Comparison of ENCODE assay signal across 1 cellular context in the genomic region with DNA sequence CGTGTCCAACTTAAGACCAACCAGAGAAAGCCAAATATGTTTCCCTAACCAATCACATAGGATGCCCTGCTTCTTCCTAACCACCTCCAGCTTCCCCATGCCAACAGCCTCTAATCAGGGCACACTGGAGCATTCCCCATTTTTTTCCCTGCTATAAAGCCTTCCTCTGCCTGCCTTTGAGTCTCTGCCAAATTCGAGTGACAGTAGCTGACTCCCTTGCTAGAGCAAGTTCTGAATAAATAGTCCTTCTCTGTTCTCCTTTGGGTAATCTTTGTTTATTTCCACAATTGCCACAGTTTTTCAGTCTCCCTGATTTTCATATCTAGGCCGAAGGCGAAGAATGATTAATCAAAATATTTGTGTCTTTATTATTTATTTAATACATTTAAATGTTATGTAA.
TF ChIP-seq lines count a peak whose summit lies in the region.

No MANE protein-coding gene starts in this region.

TF ChIP-seq in H1, 55 proteins besides CTCF, POLR2A, EP300 and RAD21:
- no peak for TF ChIP-seq RFX5 (IDR thresholded peaks at IDR 0.05; ENCODE audit: borderline replicate concordance, low read depth, low read length)
- no peak for TF ChIP-seq CEBPB (IDR thresholded peaks at IDR 0.05; ENCODE audit: low read depth, low read length)
- TF ChIP-seq, protein P1, sequence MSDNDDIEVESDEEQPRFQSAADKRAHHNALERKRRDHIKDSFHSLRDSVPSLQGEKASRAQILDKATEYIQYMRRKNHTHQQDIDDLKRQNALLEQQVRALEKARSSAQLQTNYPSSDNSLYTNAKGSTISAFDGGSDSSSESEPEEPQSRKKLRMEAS (IDR thresholded peaks at IDR 0.05) = no peak
- TF ChIP-seq SIN3A (conservative IDR thresholded peaks at IDR 0.05 in 1 of 2, IDR thresholded peaks at IDR 0.05 in 1 of 2; ENCODE audit: low read depth in 1 of 2, low read length in 2 of 2) = no peak
- TF ChIP-seq, protein P2, sequence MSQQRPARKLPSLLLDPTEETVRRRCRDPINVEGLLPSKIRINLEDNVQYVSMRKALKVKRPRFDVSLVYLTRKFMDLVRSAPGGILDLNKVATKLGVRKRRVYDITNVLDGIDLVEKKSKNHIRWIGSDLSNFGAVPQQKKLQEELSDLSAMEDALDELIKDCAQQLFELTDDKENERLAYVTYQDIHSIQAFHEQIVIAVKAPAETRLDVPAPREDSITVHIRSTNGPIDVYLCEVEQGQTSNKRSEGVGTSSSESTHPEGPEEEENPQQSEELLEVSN (IDR thresholded peaks at IDR 0.05) = no peak
- TF ChIP-seq HDAC6 (IDR thresholded peaks at IDR 0.05; ENCODE audit: low read depth, low read length) = no peak
- TF ChIP-seq SP2 (IDR thresholded peaks at IDR 0.05; ENCODE audit: low read length) = no peak
- no peak for TF ChIP-seq POU5F1 (IDR thresholded peaks at IDR 0.05; ENCODE audit: low read depth, low read length)
- TF ChIP-seq BACH1 (IDR thresholded peaks at IDR 0.05; ENCODE audit: low read length) = no peak
- TF ChIP-seq CREB1 (IDR thresholded peaks at IDR 0.05) = no peak
- no peak for TF ChIP-seq SRF (IDR thresholded peaks at IDR 0.05; ENCODE audit: low read depth, low read length)
- no peak for TF ChIP-seq EGR1 (IDR thresholded peaks at IDR 0.05; ENCODE audit: borderline replicate concordance, low read depth, low read length)
- TF ChIP-seq POLR2AphosphoS5 (IDR thresholded peaks at IDR 0.05; ENCODE audit: low read depth, low read length) = no peak
- no peak for TF ChIP-seq KDM4A (IDR thresholded peaks at IDR 0.05; ENCODE audit: low read depth, low read length, severe bottlenecking)
- TF ChIP-seq, protein P3, sequence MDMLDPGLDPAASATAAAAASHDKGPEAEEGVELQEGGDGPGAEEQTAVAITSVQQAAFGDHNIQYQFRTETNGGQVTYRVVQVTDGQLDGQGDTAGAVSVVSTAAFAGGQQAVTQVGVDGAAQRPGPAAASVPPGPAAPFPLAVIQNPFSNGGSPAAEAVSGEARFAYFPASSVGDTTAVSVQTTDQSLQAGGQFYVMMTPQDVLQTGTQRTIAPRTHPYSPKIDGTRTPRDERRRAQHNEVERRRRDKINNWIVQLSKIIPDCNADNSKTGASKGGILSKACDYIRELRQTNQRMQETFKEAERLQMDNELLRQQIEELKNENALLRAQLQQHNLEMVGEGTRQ (IDR thresholded peaks at IDR 0.05; ENCODE audit: low read length) = no peak
